11 cellular contexts compared by ENCODE assay signal in genomic region chrX:17077349-17077748, GRCh38.
"Had no signal": no experiment of that assay in that cellular context is flagged by ENCODE, and none has a peak within 500 bp of the region (broad histone marks: within the 10 kb centered on the region; RNA-seq: fewer than 3 reads in every experiment).

No MANE protein-coding gene starts in this region.

- H3K9me3 ChIP-seq: pancreas, stomach had no signal

- H3K27me3 ChIP-seq: hepatocyte, neural progenitor cell, stomach had no signal

- H3K9ac ChIP-seq: neural progenitor cell had no signal

- H3K4me3 ChIP-seq: hepatocyte, neural progenitor cell, pancreas, stomach had no signal

- H3K4me2 ChIP-seq: hepatocyte, neural progenitor cell had no signal

- H3K27ac ChIP-seq: hepatocyte, neural progenitor cell, pancreas, stomach had no signal

- DNase-seq: activated CD4-positive, alpha-beta T cell treated with anti-CD3 and anti-CD28 coated beads, Interleukin-2, amount 50 U/mL, for 1 hour; amniotic stem cell; left ventricle myocardium superior; pancreas; retina; stimulated activated CD4-positive, alpha-beta T cell treated with anti-CD3 and anti-CD28 coated beads, Interleukin-4, amount 100 ng/mL, for 4 hours; stomach; T-helper 2 cell had no signal

- H2AFZ ChIP-seq: hepatocyte, neural progenitor cell had no signal

- H3K79me2 ChIP-seq: hepatocyte had no signal

- H3K36me3 ChIP-seq: neural progenitor cell had no signal

- H3K4me1 ChIP-seq: neural progenitor cell, pancreas, stomach had no signal

- ATAC-seq: activated naive CD4-positive, alpha-beta T cell treated with anti-CD3 and anti-CD28 coated beads, Interleukin-2, amount 50 U/mL, for 72 hours had no signal
